Comparison of ENCODE assay signal across 33 cellular contexts in genomic region chr5:155481182-155481581, GRCh38.
"Had no signal": no experiment of that assay in that cellular context is flagged by ENCODE, and none has a peak within 500 bp of the region (broad histone marks: within the 10 kb centered on the region; RNA-seq: fewer than 3 reads in every experiment).

No MANE protein-coding gene starts in this region.

- H3K4me3 ChIP-seq: ascending aorta, cardiac muscle cell, K562, Peyer's patch had no signal

- H3K27ac Mint-ChIP-seq: activated CD4-positive, alpha-beta T cell treated with anti-CD3 and anti-CD28 coated beads for 36 hours; activated CD4-positive, alpha-beta T cell treated with anti-CD3 and anti-CD28 coated beads, Interleukin-2, amount 10 ng/mL, durations not matched to agents 7 days and 5 days; activated CD8-positive, alpha-beta T cell treated with anti-CD3 and anti-CD28 coated beads, Interleukin-2, amount 10 ng/mL, durations not matched to agents 7 days and 5 days; activated naive CD4-positive, alpha-beta T cell treated with anti-CD3 and anti-CD28 coated beads, Interleukin-2, amount 50 U/mL, for 24 hours; activated naive CD8-positive, alpha-beta T cell treated with anti-CD3 and anti-CD28 coated beads, Interleukin-2, amount 10 ng/mL, durations not matched to agents 7 days and 5 days; activated T-cell treated with anti-CD3 and anti-CD28 coated beads, Interleukin-2, amount 50 U/mL, for 24 hours; activated T-helper 2 cell treated with anti-CD3 and anti-CD28 coated beads, Interferon-gamma antibody, Interleukin-2, Interleukin-4, amounts not matched to agents 10 μg/mL and 5 μg/mL and 100 μg/mL, durations not matched to agents 14 hours and 24 hours and 36 hours had no signal

- H3K9me3 Mint-ChIP-seq: activated CD4-positive, alpha-beta T cell treated with anti-CD3 and anti-CD28 coated beads, Interleukin-2, amount 10 ng/mL, durations not matched to agents 7 days and 5 days; activated naive CD8-positive, alpha-beta T cell treated with anti-CD3 and anti-CD28 coated beads, Interleukin-2, amount 10 ng/mL, durations not matched to agents 7 days and 5 days; activated T-cell treated with anti-CD3 and anti-CD28 coated beads, Interleukin-2, amount 50 U/mL, for 24 hours; activated T-helper 2 cell treated with anti-CD3 and anti-CD28 coated beads, Interferon-gamma antibody, Interleukin-2, Interleukin-4, amounts not matched to agents 10 μg/mL and 5 μg/mL and 100 μg/mL, durations not matched to agents 14 hours and 24 hours and 36 hours had no signal

- H3K27me3 Mint-ChIP-seq: activated CD4-positive, alpha-beta T cell treated with anti-CD3 and anti-CD28 coated beads, Interleukin-2, amount 10 ng/mL, durations not matched to agents 7 days and 5 days; activated naive CD4-positive, alpha-beta T cell treated with anti-CD3 and anti-CD28 coated beads, Interleukin-2, amount 50 U/mL, for 24 hours; activated naive CD8-positive, alpha-beta T cell treated with anti-CD3 and anti-CD28 coated beads, Interleukin-2, amount 10 ng/mL, durations not matched to agents 7 days and 5 days; activated T-cell treated with anti-CD3 and anti-CD28 coated beads, Interleukin-2, amount 50 U/mL, for 24 hours had no signal

- DNase-seq: activated CD4-positive, alpha-beta T cell treated with anti-CD3 and anti-CD28 coated beads for 36 hours; activated CD4-positive, alpha-beta T cell treated with anti-CD3 and anti-CD28 coated beads, Interleukin-2, amount 10 ng/mL, durations not matched to agents 7 days and 5 days; activated CD4-positive, alpha-beta T cell treated with anti-CD3 and anti-CD28 coated beads, Interleukin-2, amount 50 U/mL, for 48 hours; activated CD4-positive, CD25-positive, alpha-beta regulatory T cell; activated CD8-positive, alpha-beta T cell treated with anti-CD3 and anti-CD28 coated beads, Interleukin-2, amount 10 ng/mL, durations not matched to agents 7 days and 5 days; activated gamma-delta T cell; activated naive CD4-positive, alpha-beta T cell treated with Interleukin-2 at 50 U/mL for 16 hours; activated naive CD8-positive, alpha-beta T cell treated with anti-CD3 and anti-CD28 coated beads, Interleukin-2, amount 10 ng/mL, durations not matched to agents 7 days and 5 days; activated T-cell treated with anti-CD3 and anti-CD28 coated beads, Interleukin-2, amount 50 U/mL, for 24 hours; IMR-90; NCI-H1092 treated with DMSO at 0.1 percent for 48 hours; NCI-H1417; NCI-H146; NCI-H187; NCI-H2029 treated with DMSO at 0.1 percent for 48 hours; NCI-H2107; NCI-H2171; NCI-H510A; NCI-H526; NCI-H774; PC-3; Peyer's patch; RPMI8226; SW 1271; T-helper 1 cell; T-helper 2 cell; T-helper 9 cell had no signal

- H3K36me3 ChIP-seq: ascending aorta, cardiac muscle cell, Peyer's patch had no signal

- H3K27me3 ChIP-seq: ascending aorta, cardiac muscle cell, Peyer's patch had no signal

- H3K36me3 Mint-ChIP-seq: activated naive CD4-positive, alpha-beta T cell treated with anti-CD3 and anti-CD28 coated beads, Interleukin-2, amount 50 U/mL, for 24 hours; activated naive CD8-positive, alpha-beta T cell treated with anti-CD3 and anti-CD28 coated beads, Interleukin-2, amount 10 ng/mL, durations not matched to agents 7 days and 5 days had no signal

- H3K4me1 ChIP-seq: ascending aorta, Peyer's patch had no signal

- H3K4me3 Mint-ChIP-seq: activated CD4-positive, alpha-beta T cell treated with anti-CD3 and anti-CD28 coated beads for 36 hours; activated CD4-positive, alpha-beta T cell treated with anti-CD3 and anti-CD28 coated beads, Interleukin-2, amount 10 ng/mL, durations not matched to agents 7 days and 5 days; activated CD8-positive, alpha-beta T cell treated with anti-CD3 and anti-CD28 coated beads, Interleukin-2, amount 10 ng/mL, durations not matched to agents 7 days and 5 days; activated naive CD8-positive, alpha-beta T cell treated with anti-CD3 and anti-CD28 coated beads, Interleukin-2, amount 10 ng/mL, durations not matched to agents 7 days and 5 days; activated T-cell treated with anti-CD3 and anti-CD28 coated beads, Interleukin-2, amount 50 U/mL, for 24 hours had no signal

- H3K4me1 Mint-ChIP-seq: activated CD4-positive, alpha-beta T cell treated with anti-CD3 and anti-CD28 coated beads for 36 hours; activated CD4-positive, alpha-beta T cell treated with anti-CD3 and anti-CD28 coated beads, Interleukin-2, amount 10 ng/mL, durations not matched to agents 7 days and 5 days; activated naive CD4-positive, alpha-beta T cell treated with anti-CD3 and anti-CD28 coated beads, Interleukin-2, amount 50 U/mL, for 24 hours; activated naive CD8-positive, alpha-beta T cell treated with anti-CD3 and anti-CD28 coated beads, Interleukin-2, amount 10 ng/mL, durations not matched to agents 7 days and 5 days had no signal

- ATAC-seq: activated CD4-positive, alpha-beta T cell treated with anti-CD3 and anti-CD28 coated beads for 36 hours; activated CD8-positive, alpha-beta T cell treated with anti-CD3 and anti-CD28 coated beads, Interleukin-2, amount 10 ng/mL, durations not matched to agents 7 days and 5 days; K562; PC-3 had no signal

- H3K9me3 ChIP-seq: ascending aorta, Peyer's patch had no signal

- H3K27ac ChIP-seq: ascending aorta, cardiac muscle cell, Peyer's patch, VCaP had no signal
